Comparison of ENCODE assay signal across 1 cellular context in genomic region chr1:37479255-37480124, GRCh38.
TF ChIP-seq lines count a peak whose summit lies in the region.

No MANE protein-coding gene starts in this region.

TF ChIP-seq in HepG2, 621 proteins besides CTCF, POLR2A, EP300 and RAD21 (continued from another document and continues in another):
- TF ChIP-seq CEBPB (IDR thresholded peaks at IDR 0.05; ENCODE audit: borderline replicate concordance, low read depth, low read length) (peak; percentile 86), NFKB2 (CRISPR knock-in tag; IDR thresholded peaks at IDR 0.05; ENCODE audit: borderline replicate concordance) (peak; percentile 62; the same call in 1 of the 2 replicates), DRAP1 (CRISPR knock-in tag; IDR thresholded peaks at IDR 0.05) (peak; percentile 69; the same call in 1 of the 2 replicates), HNRNPLL (IDR thresholded peaks at IDR 0.05; ENCODE audit: low read depth, low read length, poor library complexity, severe bottlenecking) (peak; percentile 50), PPARG (CRISPR knock-in tag; conservative IDR thresholded peaks at IDR 0.05) (peak; percentile 79), PREB (CRISPR knock-in tag; IDR thresholded peaks at IDR 0.05) (no peak), ZNF331 (CRISPR knock-in tag; IDR thresholded peaks at IDR 0.05) (peak; percentile 76), ZNF350 (CRISPR knock-in tag; IDR thresholded peaks at IDR 0.05; ENCODE audit: borderline replicate concordance, low read depth) (peak; percentile 82), ZMYM4 (CRISPR knock-in tag; IDR thresholded peaks at IDR 0.05) (peak; percentile 52; the same call in 1 of the 2 replicates), JUND (CRISPR knock-in tag; IDR thresholded peaks at IDR 0.05) (peak; percentile 90), HBP1 (CRISPR knock-in tag; IDR thresholded peaks at IDR 0.05; ENCODE audit: low read depth) (peak; percentile 83), NR2F6 (IDR thresholded peaks at IDR 0.05) (peak; percentile 33; the same call in 1 of the 2 replicates), NR2F6 (CRISPR knock-in tag; IDR thresholded peaks at IDR 0.05) (peak; percentile 66), IRF2 (CRISPR knock-in tag; IDR thresholded peaks at IDR 0.05) (peak; percentile 86; the same call in 1 of the 2 replicates), TGIF2 (CRISPR knock-in tag; IDR thresholded peaks at IDR 0.05) (peak; percentile 77), ZNF275 (CRISPR knock-in tag; IDR thresholded peaks at IDR 0.05; ENCODE audit: borderline replicate concordance) (no peak), DMAP1 (CRISPR knock-in tag; IDR thresholded peaks at IDR 0.05) (peak; percentile 72), CSRNP1 (CRISPR knock-in tag; IDR thresholded peaks at IDR 0.05) (0 out of 2 replicates have a peak, but pooled peaks have one; percentile 43), CREB1 (IDR thresholded peaks at IDR 0.05) (no peak), CREB1 (CRISPR knock-in tag; IDR thresholded peaks at IDR 0.05) (no peak; the same call in 1 of the 2 replicates), PHF8 (CRISPR knock-in tag; IDR thresholded peaks at IDR 0.05) (peak; percentile 18; the same call in 1 of the 2 replicates), HDAC2 (CRISPR knock-in tag; IDR thresholded peaks at IDR 0.05) (peak; percentile 93), IKZF4 (CRISPR knock-in tag; IDR thresholded peaks at IDR 0.05; ENCODE audit: borderline replicate concordance, low read depth, not compliant biosample characterization) (no peak), RAD51 (IDR thresholded peaks at IDR 0.05; ENCODE audit: borderline replicate concordance) (no peak), HMGXB3 (CRISPR knock-in tag; IDR thresholded peaks at IDR 0.05; ENCODE audit: borderline replicate concordance) (peak; percentile 42; the same call in 1 of the 2 replicates), THAP8 (CRISPR knock-in tag; IDR thresholded peaks at IDR 0.05; ENCODE audit: borderline replicate concordance) (no peak), SIX4 (CRISPR knock-in tag; IDR thresholded peaks at IDR 0.05) (no peak), KLF11 (CRISPR knock-in tag; IDR thresholded peaks at IDR 0.05) (peak; percentile 66; the same call in 1 of the 2 replicates), ZNF282 (IDR thresholded peaks at IDR 0.05; ENCODE audit: partially characterized antibody) (no peak), THAP7 (CRISPR knock-in tag; IDR thresholded peaks at IDR 0.05) (peak; percentile 26; the same call in 1 of the 2 replicates), NFE2L1 (CRISPR knock-in tag; IDR thresholded peaks at IDR 0.05; ENCODE audit: borderline replicate concordance) (no peak), RNF2 (conservative IDR thresholded peaks at IDR 0.05; ENCODE audit: low read depth) (no peak), ZNF503 (CRISPR knock-in tag; IDR thresholded peaks at IDR 0.05) (peak; percentile 61; the same call in 1 of the 2 replicates), ZFP82 (CRISPR knock-in tag; IDR thresholded peaks at IDR 0.05; ENCODE audit: borderline replicate concordance) (no peak), ZBTB38 (CRISPR knock-in tag; IDR thresholded peaks at IDR 0.05) (peak; percentile 72), ZFP36L2 (CRISPR knock-in tag; IDR thresholded peaks at IDR 0.05) (no peak), KMT2A (CRISPR knock-in tag; IDR thresholded peaks at IDR 0.05) (peak; percentile 86), FOXO1 (CRISPR knock-in tag; IDR thresholded peaks at IDR 0.05) (peak; percentile 79; the same call in 1 of the 2 replicates), CERS6 (CRISPR knock-in tag; IDR thresholded peaks at IDR 0.05) (no peak), ZMAT3 (CRISPR knock-in tag; conservative IDR thresholded peaks at IDR 0.05) (peak; percentile 67; the same call in 1 of the 2 replicates), ZNF441 (CRISPR knock-in tag; IDR thresholded peaks at IDR 0.05; ENCODE audit: borderline replicate concordance) (peak; percentile 64; the same call in 1 of the 2 replicates), AKAP8 (CRISPR knock-in tag; IDR thresholded peaks at IDR 0.05) (0 out of 2 replicates have a peak, but pooled peaks have one; percentile 45), TEAD3 (CRISPR knock-in tag; optimal IDR thresholded peaks at IDR 0.05; ENCODE audit: borderline replicate concordance) (peak; percentile 85), SP1 (IDR thresholded peaks at IDR 0.05) (no peak), SP1 (CRISPR knock-in tag; IDR thresholded peaks at IDR 0.05) (0 out of 2 replicates have a peak, but pooled peaks have one; percentile 16), KLF6 (CRISPR knock-in tag; IDR thresholded peaks at IDR 0.05) (peak; percentile 56; the same call in 1 of the 2 replicates), RXRA (CRISPR knock-in tag; IDR thresholded peaks at IDR 0.05) (peak; percentile 87), MLX (CRISPR knock-in tag; IDR thresholded peaks at IDR 0.05) (peak; percentile 85), ZNF460 (CRISPR knock-in tag; IDR thresholded peaks at IDR 0.05; ENCODE audit: borderline replicate concordance) (no peak), MIER3 (CRISPR knock-in tag; IDR thresholded peaks at IDR 0.05; ENCODE audit: borderline replicate concordance) (peak; percentile 93), NR2C2 (CRISPR knock-in tag; IDR thresholded peaks at IDR 0.05; ENCODE audit: borderline replicate concordance) (peak; percentile 77), KAT8 (CRISPR knock-in tag; IDR thresholded peaks at IDR 0.05) (peak; percentile 81), ZNF563 (CRISPR knock-in tag; IDR thresholded peaks at IDR 0.05) (peak; percentile 91; the same call in 1 of the 2 replicates), ZFP90 (CRISPR knock-in tag; IDR thresholded peaks at IDR 0.05; ENCODE audit: borderline replicate concordance) (no peak)
